ENCODE assay signal across 17 cellular contexts in genomic region chr12:130948136-130948535, GRCh38. TPM values are rescaled to one million over a fixed set of nuclear protein-coding genes. Genes with fewer than 3 reads are reported as not detected.
DNase-seq lines count a peak whose midpoint lies in the region; ATAC-seq, FAIRE-seq and TF ChIP-seq lines count a peak whose summit lies in the region.
"Had no signal": no experiment of that assay in that cellular context is flagged by ENCODE, and none has a peak within 500 bp of the region (broad histone marks: within the 10 kb centered on the region; RNA-seq: fewer than 3 reads in every experiment).

No MANE protein-coding gene starts in this region.

- FAIRE-seq in pancreas (lab: Jason Lieb, UNC), result no peak

- 3% methylated on average over 10 of the region's 10 CpGs for WGBS in mammary epithelial cell (ENCODE audit: low coverage, missing lambda C conversion rate)
- WGBS in pancreas, 2 donors, result 44 to 53% methylated on average over 10 of the region's 10 CpGs

- ATAC-seq in pancreas (peak; percentile 44 to 93 (median 78)), HG02852 (IDR thresholded peaks at IDR 0.05; ENCODE audit: unreplicated experiment) (no peak), HG03457 (IDR thresholded peaks at IDR 0.05; ENCODE audit: unreplicated experiment) (no peak)
- ATAC-seq: CD8-positive, alpha-beta T cell; right cardiac atrium had no signal

- H3K27ac ChIP-seq in mammary epithelial cell (ENCODE audit: insufficient read depth, low read depth, low read length) (no peak overlapping the region), pancreas (no peak overlapping the region)
- H3K27ac ChIP-seq: SJSA1 had no signal

- H3K4me1 ChIP-seq in mammary epithelial cell (ENCODE audit: insufficient read depth, low read length) (no peaks in the 10 kb centered on the region), pancreas (no peaks in the 10 kb centered on the region)
- H3K4me1 ChIP-seq: SJSA1 had no signal

- TF ChIP-seq CTCF in mammary epithelial cell (conservative IDR thresholded peaks at IDR 0.05 in 1 of 2, IDR thresholded peaks at IDR 0.05 in 1 of 2; ENCODE audit: extremely low read depth in 1 of 2, insufficient read depth in 1 of 2, low read depth in 1 of 2, low read length in 2 of 2) (no peak), pancreas (IDR thresholded peaks at IDR 0.05) (no peak)

- H3K79me2 ChIP-seq in mammary epithelial cell (ENCODE audit: insufficient read depth, low read length), result no peaks in the 10 kb centered on the region

- no peak overlapping the region for H3K9ac ChIP-seq in mammary epithelial cell (ENCODE audit: insufficient read depth, low read length)

- peak overlapping the region; percentile 13 for H2AFZ ChIP-seq in mammary epithelial cell (ENCODE audit: low read depth, low read length)

- in situ Hi-C loops in mammary epithelial cell (cut with MboI; ENCODE audit: low sequenced_read_pairs in 2 of 2), result no loop called here

- no peaks in the 10 kb centered on the region for H3K9me3 ChIP-seq in mammary epithelial cell (replicated peaks; ENCODE audit: insufficient read depth, low read length)
- H3K9me3 ChIP-seq in pancreas, result no peaks in the 10 kb centered on the region
- H3K9me3 ChIP-seq: SJSA1 had no signal

- intact Hi-C loops in mammary epithelial cell (cut with micrococcal nuclease), result no loop called here
- intact Hi-C loops in pancreas (cut with DNase I), result no loop called here

- no peaks in the 10 kb centered on the region for H4K20me1 ChIP-seq in mammary epithelial cell (ENCODE audit: insufficient read depth, low read length)

- H3K4me3 ChIP-seq in mammary epithelial cell (replicated peaks in 1 of 3; ENCODE audit: insufficient read depth in 1 of 3, low read depth in 2 of 3, low read length in 3 of 3) (no peak overlapping the region), pancreas (no peak overlapping the region)
- H3K4me3 ChIP-seq: SJSA1 had no signal

- H3K36me3 ChIP-seq in mammary epithelial cell (ENCODE audit: insufficient read depth, low read length) (no peaks in the 10 kb centered on the region), pancreas (no peaks in the 10 kb centered on the region)
- H3K36me3 ChIP-seq: SJSA1 had no signal

- CTCF ChIA-PET in mammary epithelial cell (lab: Charles Lee; ENCODE audit: low non-redundant PET), result interaction anchor here (0.6 kb wide), 1 partner anchor 13 kb away, joined by 3 read pairs; no protein-coding TSS in a partner anchor

- dilution Hi-C loops in mammary epithelial cell (cut with HindIII; ENCODE audit: low sequenced_read_pairs), result loop anchor here (10.0 kb wide), 1 partner anchor 157 kb away; no protein-coding TSS in a partner anchor

- no peak overlapping the region for H3K4me2 ChIP-seq in mammary epithelial cell (ENCODE audit: insufficient read depth, low read depth, low read length)

- no TSS peak for BruUV-seq in mammary epithelial cell (replicated peaks; lab: Mats Ljungman, UMichigan)

- H3K27me3 ChIP-seq in mammary epithelial cell (ENCODE audit: insufficient read depth, low read length) (no peaks in the 10 kb centered on the region), pancreas (no peaks in the 10 kb centered on the region)
- H3K27me3 ChIP-seq: SJSA1 had no signal

- peak; percentile 33 for DNase-seq in NCI-H2171 treated with DMSO at 0.1 percent for 48 hours (lab: John Stamatoyannopoulos, UW)
- DNase-seq in NCI-H2171 (lab: John Stamatoyannopoulos, UW), result no peak
- peak; percentile 7 for DNase-seq in NCI-H69 (lab: John Stamatoyannopoulos, UW)
- no peak for DNase-seq in mammary epithelial cell
- DNase-seq in pancreas, result peak in 3 of 6 donors; percentile 48 to 55 (median 52)
- no peak for DNase-seq in NCI-H2107 treated with DMSO at 0.1 percent for 48 hours (lab: John Stamatoyannopoulos, UW; ENCODE audit: unreplicated experiment)
- DNase-seq: activated CD4-positive, alpha-beta T cell treated with anti-CD3 and anti-CD28 coated beads for 1 hour; activated CD8-positive, alpha-beta memory T cell treated with anti-CD3 and anti-CD28 coated beads, Interleukin-2, amount 50 U/mL, for 48 hours; CD8-positive, alpha-beta T cell; NCI-H2227 treated with DMSO at 0.1 percent for 48 hours; stimulated activated CD4-positive, alpha-beta T cell treated with anti-CD3 and anti-CD28 coated beads, Interleukin-15, amount 100 ng/mL, for 24 hours; stimulated activated naive CD4-positive, alpha-beta T cell treated with Interleukin-2 at 50 U/mL for 16 hours had no signal

RNA-seq across cellular contexts. Expression of gene ADGRD1, which starts 5.6 kb away (rescaled TPM):
- total RNA-seq in mammary epithelial cell, result not detected
- polyA plus RNA-seq in mammary epithelial cell, result not detected
- polyA minus RNA-seq in mammary epithelial cell, result not detected
- total RNA-seq in pancreas, result 1 to 10 TPM; 4.4 to 7.3 (median 6.1) TPM
- polyA plus RNA-seq in pancreas, result 1 to 10 TPM; 1.4 to 2.3 TPM
- total RNA-seq: CD8-positive, alpha-beta T cell; M059J had no signal

Comparison
In these comparisons a context has a peak if more than half of its experiments do, and no peak if none do; other contexts are left out.
1. DNase-seq: peak in NCI-H2171 treated with DMSO at 0.1 percent for 48 hours (single experiment) and NCI-H69 (single experiment); none in NCI-H2171 (single experiment), mammary epithelial cell (single experiment) and NCI-H2107 treated with DMSO at 0.1 percent for 48 hours (single experiment).
2. ATAC-seq: peak in pancreas (4 of 4); none in HG02852 (single experiment) and HG03457 (single experiment).
3. RNA of gene ADGRD1, which starts 5.6 kb away (total RNA-seq): 4.4 to 7.3 TPM in pancreas; not detected in mammary epithelial cell; every median in the first group is over 4 times any median in the second.